In the genomic region with DNA sequence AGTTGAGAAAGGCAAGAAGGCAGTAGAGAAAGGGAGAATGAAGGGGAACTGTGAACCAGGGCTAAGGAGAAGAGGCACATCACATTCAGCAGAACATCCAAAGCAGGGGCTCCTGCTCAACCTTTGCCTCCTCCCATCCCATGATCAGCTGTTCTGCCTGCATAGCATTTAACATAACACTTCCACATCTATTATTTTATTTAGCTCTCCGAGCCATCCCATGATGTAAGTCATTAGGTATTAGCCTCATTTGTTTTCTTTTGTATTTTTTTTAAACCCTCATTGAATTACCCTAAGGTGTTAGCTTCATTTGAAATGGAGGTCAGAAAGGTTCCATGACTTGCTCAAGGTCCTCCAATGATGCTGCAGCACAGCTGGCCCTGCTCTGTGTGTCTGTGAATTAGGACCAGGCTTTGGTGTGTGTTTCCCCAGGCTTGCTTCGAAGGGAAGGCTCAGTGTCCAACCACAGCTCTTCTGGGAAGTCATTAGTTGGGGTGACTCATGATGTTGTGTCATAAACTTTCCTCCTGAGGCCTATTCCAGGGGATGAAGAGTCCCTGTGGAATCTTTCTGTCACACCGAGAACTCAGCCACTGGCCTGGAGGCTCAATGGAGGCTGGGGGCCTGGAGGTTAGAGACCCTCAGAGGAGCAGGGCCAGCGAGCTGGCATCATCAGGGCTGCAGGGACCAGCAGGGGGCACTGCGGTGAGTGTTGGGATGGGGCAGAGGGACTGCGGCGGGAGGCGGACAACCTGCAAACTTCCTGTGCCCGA, we compare ENCODE assay signal across 9 cellular contexts. TPM values are rescaled to one million over a fixed set of nuclear protein-coding genes. Genes with fewer than 3 reads are reported as not detected.
DNase-seq lines count a peak whose midpoint lies in the region; FAIRE-seq and TF ChIP-seq lines count a peak whose summit lies in the region.
"Had no signal": no experiment of that assay in that cellular context is flagged by ENCODE, and none has a peak within 500 bp of the region (broad histone marks: within the 10 kb centered on the region; RNA-seq: fewer than 3 reads in every experiment).

No MANE protein-coding gene starts in this region.

- no peaks in the 10 kb centered on the region for H3K9me3 ChIP-seq in suprapubic skin

- peaks cover 10% of the 10 kb centered on the region for H3K4me1 ChIP-seq in suprapubic skin

- no peak overlapping the region for H3K4me3 ChIP-seq in suprapubic skin

- TF ChIP-seq POLR2A in suprapubic skin (IDR thresholded peaks at IDR 0.05), result no peak
- TF ChIP-seq POLR2A in GM12892 (IDR thresholded peaks at IDR 0.05; ENCODE audit: low read depth, low read length), result no peak

- WGBS in suprapubic skin, result 62% methylated on average over 9 of the region's 9 CpGs

- no peaks in the 10 kb centered on the region for H3K27me3 ChIP-seq in suprapubic skin

- peak overlapping the region; percentile 60 for H3K27ac ChIP-seq in suprapubic skin

- no peaks in the 10 kb centered on the region for H3K36me3 ChIP-seq in suprapubic skin

- TF ChIP-seq EP300 in suprapubic skin (IDR thresholded peaks at IDR 0.05), result no peak

- FAIRE-seq in GM12892 (lab: Jason Lieb, UNC), result no peak
- FAIRE-seq: TTC549 had no signal

- DNase-seq in activated effector memory CD4-positive, alpha-beta T cell treated with anti-CD3 and anti-CD28 coated beads, Interleukin-2, amount 50 U/mL, for 16 hours, result peak; percentile 64
- no peak for DNase-seq in activated effector memory CD4-positive, alpha-beta T cell treated with Interleukin-2 at 50 U/mL for 16 hours
- DNase-seq in RKO (ENCODE audit: low spot score) (peak; percentile 87), fibroblast of peridontal ligament (ENCODE audit: extremely low read depth) (peak; percentile 90), suprapubic skin (ENCODE audit: low spot score in 2 of 2) (no peak), NCI-H510A treated with DMSO at 0.1 percent for 48 hours (lab: John Stamatoyannopoulos, UW) (no peak), NCI-H187 treated with DMSO at 0.1 percent for 48 hours (lab: John Stamatoyannopoulos, UW) (no peak), GM12892 (ENCODE audit: insufficient read length) (no peak)

- no peak for TF ChIP-seq CTCF in suprapubic skin (IDR thresholded peaks at IDR 0.05)

RNA-seq across cellular contexts. Expression of gene NPFFR1, which starts 16.5 kb away (rescaled TPM):
- under 1 TPM; 0.08 to 0.53 (median 0.23) TPM for total RNA-seq in suprapubic skin
- polyA plus RNA-seq in GM12892 (2012; ENCODE audit: missing spikeins), result not detected

RNA-seq across cellular contexts. Expression of gene PPA1, which starts 34.1 kb away (rescaled TPM):
- 100 to 1,000 TPM in 3 of 4 donors, 10 to 100 TPM in 1; 61.5 to 137 (median 118) TPM for total RNA-seq in suprapubic skin
- 364 TPM for polyA plus RNA-seq in GM12892 (2012; ENCODE audit: missing spikeins)

Comparison
In these comparisons a context has a peak if more than half of its experiments do, and no peak if none do; other contexts are left out.
1. DNase-seq: peak in activated effector memory CD4-positive, alpha-beta T cell treated with anti-CD3 and anti-CD28 coated beads, Interleukin-2, amount 50 U/mL, for 16 hours (single experiment), RKO (single experiment) and fibroblast of peridontal ligament (single experiment); none in activated effector memory CD4-positive, alpha-beta T cell treated with Interleukin-2 at 50 U/mL for 16 hours (single experiment), suprapubic skin (0 of 2), NCI-H510A treated with DMSO at 0.1 percent for 48 hours (single experiment), NCI-H187 treated with DMSO at 0.1 percent for 48 hours (single experiment) and GM12892 (single experiment).